ENCODE assay signal across 10 cellular contexts in genomic region chr5:120055858-120056257, GRCh38.
DNase-seq lines count a peak whose midpoint lies in the region; ATAC-seq and TF ChIP-seq lines count a peak whose summit lies in the region.
"Had no signal": no experiment of that assay in that cellular context is flagged by ENCODE, and none has a peak within 500 bp of the region (broad histone marks: within the 10 kb centered on the region; RNA-seq: fewer than 3 reads in every experiment).

No MANE protein-coding gene starts in this region.

- no peaks in the 10 kb centered on the region for H3K27me3 ChIP-seq in DND-41 (ENCODE audit: insufficient read depth, low read length, poor library complexity)
- H3K27me3 ChIP-seq in MM.1S (replicated peaks; ENCODE audit: insufficient read depth, low read length): no peaks in the 10 kb centered on the region

- H2AFZ ChIP-seq in DND-41 (ENCODE audit: low read depth, low read length) (no peak overlapping the region; the same call in 1 of the 2 replicates), MM.1S (ENCODE audit: low read length) (no peak overlapping the region)

- H3K27ac ChIP-seq in DND-41 (ENCODE audit: low read length) (no peak overlapping the region), MM.1S (ENCODE audit: low read length) (no peak overlapping the region)

- H3K79me2 ChIP-seq in DND-41 (ENCODE audit: insufficient read depth, low read length) (no peaks in the 10 kb centered on the region), MM.1S (ENCODE audit: low read length) (no peaks in the 10 kb centered on the region)

- no peak for DNase-seq in DND-41
- DNase-seq in MM.1S: no peak
- peak; percentile 80 to 82 for DNase-seq in cardiac fibroblast (ENCODE audit: low read depth in 2 of 2)
- DNase-seq in myocyte (ENCODE audit: low read depth): peak; percentile 62
- no peak for DNase-seq in activated CD4-positive, alpha-beta T cell treated with anti-CD3 and anti-CD28 coated beads for 48 hours
- no peak for DNase-seq in medulla oblongata (ENCODE audit: extremely low spot score)
- no peak for DNase-seq in ecto neural progenitor cell (ENCODE audit: low spot score)
- DNase-seq: dermis blood vessel endothelial cell, nephron progenitor cell had no signal

- H3K4me2 ChIP-seq in DND-41 (ENCODE audit: insufficient read depth, low read length): no peak overlapping the region
- H3K4me2 ChIP-seq in MM.1S (ENCODE audit: low read depth, low read length): no peak overlapping the region

- no peak overlapping the region for H3K4me3 ChIP-seq in DND-41 (ENCODE audit: low read depth in 1 of 2, low read length in 2 of 2)
- no peak overlapping the region for H3K4me3 ChIP-seq in MM.1S (ENCODE audit: low read length)
- no peak overlapping the region for H3K4me3 ChIP-seq in cardiac fibroblast (replicated peaks in 1 of 2; ENCODE audit: low read depth in 2 of 2, low read length in 2 of 2)

- H3F3A ChIP-seq in MM.1S (ENCODE audit: insufficient read depth, low read length): no peaks in the 10 kb centered on the region

- H3K9me3 ChIP-seq in DND-41 (ENCODE audit: insufficient read depth, low read length, severe bottlenecking) (no peaks in the 10 kb centered on the region), MM.1S (replicated peaks; ENCODE audit: insufficient read depth, low read length) (no peaks in the 10 kb centered on the region)

- no peaks in the 10 kb centered on the region for H3K4me1 ChIP-seq in DND-41 (ENCODE audit: insufficient read depth, low read length)
- H3K4me1 ChIP-seq in MM.1S (ENCODE audit: low read length): no peaks in the 10 kb centered on the region

- no peaks in the 10 kb centered on the region for H3K36me3 ChIP-seq in DND-41 (ENCODE audit: insufficient read depth, low read length)
- H3K36me3 ChIP-seq in MM.1S (replicated peaks; ENCODE audit: insufficient read depth, low read length): no peaks in the 10 kb centered on the region

- H4K20me1 ChIP-seq in DND-41 (ENCODE audit: insufficient read depth, low read length) (no peaks in the 10 kb centered on the region), MM.1S (ENCODE audit: insufficient read depth, low read length) (no peaks in the 10 kb centered on the region)

- no peaks in the 10 kb centered on the region for H3K9me2 ChIP-seq in MM.1S (replicated peaks; ENCODE audit: insufficient read depth, low read length)

- H3K9ac ChIP-seq in DND-41 (ENCODE audit: low read depth, low read length): no peak overlapping the region
- no peak overlapping the region for H3K9ac ChIP-seq in MM.1S (ENCODE audit: low read length)

- TF ChIP-seq CTCF in DND-41 (IDR thresholded peaks at IDR 0.05; ENCODE audit: borderline replicate concordance, extremely low read depth, low read length, poor library complexity, severe bottlenecking) (peak; percentile 56), MM.1S (IDR thresholded peaks at IDR 0.05; ENCODE audit: low read length) (0 out of 2 replicates have a peak, but pooled peaks have one; percentile 15), cardiac fibroblast (IDR thresholded peaks at IDR 0.05; ENCODE audit: low read depth, low read length) (peak; percentile 28)

- ATAC-seq in DND-41 (ENCODE audit: insufficient read depth, low read depth): peak; percentile 69
- no peak for ATAC-seq in GM18498 (IDR thresholded peaks at IDR 0.05; ENCODE audit: unreplicated experiment)

Comparison
In these comparisons a context has a peak if more than half of its experiments do, and no peak if none do; other contexts are left out.
1. DNase-seq: peak in cardiac fibroblast (2 of 2) and myocyte (single experiment); none in DND-41 (single experiment), MM.1S (single experiment), activated CD4-positive, alpha-beta T cell treated with anti-CD3 and anti-CD28 coated beads for 48 hours (single experiment), medulla oblongata (single experiment) and ecto neural progenitor cell (single experiment).
2. Peak in every context shown above with its lines, with median percentiles within 50 percentile points of each other: CTCF ChIP-seq.